8 cellular contexts compared by ENCODE assay signal in genomic region chr10:73247509-73248258, GRCh38. TPM values are rescaled to one million over a fixed set of nuclear protein-coding genes. Genes with fewer than 3 reads are reported as not detected.
DNase-seq lines count a peak whose midpoint lies in the region; ATAC-seq and TF ChIP-seq lines count a peak whose summit lies in the region.

No MANE protein-coding gene starts in this region.

- H3K36me3 ChIP-seq in GM23338 (ENCODE audit: insufficient read depth) (peaks cover 44% of the 10 kb centered on the region), SJSA1 (peaks cover 80% of the 10 kb centered on the region)

- H3K4me3 ChIP-seq in GM23338 (peak overlapping the region; percentile 81), SJSA1 (peak overlapping the region; percentile 85), fibroblast of mammary gland (ENCODE audit: control insufficient read depth, low read depth, low read length) (peak overlapping the region; percentile 88), skin epidermis (peak overlapping the region in 6 of 7 experiments; percentile 55 to 85 (median 74))

- peak overlapping the region; percentile 100 for H3K4me3 Mint-ChIP-seq in GM23338

- no peak for ATAC-seq in GM23338
- ATAC-seq in HG03025 (IDR thresholded peaks at IDR 0.05; ENCODE audit: low FRiP score, unreplicated experiment) = no peak

- H3K4me2 ChIP-seq in GM23338 = peak overlapping the region; percentile 76

- H2AFZ ChIP-seq in GM23338 = no peak overlapping the region

- no peaks in the 10 kb centered on the region for H3K27me3 ChIP-seq in GM23338 (ENCODE audit: insufficient read depth)
- no peaks in the 10 kb centered on the region for H3K27me3 ChIP-seq in SJSA1 (replicated peaks)

- H3K27ac ChIP-seq in GM23338 (ENCODE audit: low read depth) = peak overlapping the region; percentile 91
- peak overlapping the region; percentile 87 for H3K27ac ChIP-seq in SJSA1
- peak overlapping the region in 18 of 21 experiments; percentile 63 to 92 (median 83) for H3K27ac ChIP-seq in skin epidermis

- H3K9me3 Mint-ChIP-seq in GM23338 = no peaks in the 10 kb centered on the region

- no peaks in the 10 kb centered on the region for H3K9me3 ChIP-seq in SJSA1 (replicated peaks)

- peaks cover 80% of the 10 kb centered on the region for H3K36me3 Mint-ChIP-seq in GM23338 (ENCODE audit: low read depth)

- H3F3A ChIP-seq in GM23338 (replicated peaks; ENCODE audit: low read depth) = peaks cover 26% of the 10 kb centered on the region

- H3K27me3 Mint-ChIP-seq in GM23338 (ENCODE audit: insufficient read depth, low read depth, poor library complexity) = peaks cover 9% of the 10 kb centered on the region

- peaks cover 23% of the 10 kb centered on the region; the same call in 2 of the 3 replicates for H3K4me1 Mint-ChIP-seq in GM23338

- TF ChIP-seq CTCF in GM23338 (conservative IDR thresholded peaks at IDR 0.05; ENCODE audit: low read depth in 2 of 2) (no peak), fibroblast of mammary gland (conservative IDR thresholded peaks at IDR 0.05; ENCODE audit: control insufficient read depth, insufficient read depth, low read depth, low read length) (no peak)

- H3K79me2 ChIP-seq in GM23338 (replicated peaks; ENCODE audit: insufficient read depth) = peaks cover 66% of the 10 kb centered on the region

- no peaks in the 10 kb centered on the region for H3K9me2 ChIP-seq in GM23338 (ENCODE audit: insufficient read depth)

- H4K20me1 ChIP-seq in GM23338 (replicated peaks; ENCODE audit: insufficient read depth) = no peaks in the 10 kb centered on the region; the same call in 1 of the 2 replicates

- peak overlapping the region; percentile 100 for H3K27ac Mint-ChIP-seq in GM23338

- peaks cover 20% of the 10 kb centered on the region for H3K4me1 ChIP-seq in GM23338 (ENCODE audit: insufficient read depth)
- peaks cover 22% of the 10 kb centered on the region for H3K4me1 ChIP-seq in SJSA1 (replicated peaks)

- DNase-seq in GM23338 (ENCODE audit: low spot score) (peak; percentile 14), SJSA1 (ENCODE audit: low read depth in 1 of 2, low spot score in 2 of 2) (no peak), fibroblast of mammary gland (ENCODE audit: low read depth) (peak; percentile 8), kidney glomerular epithelial cell (lab: John Stamatoyannopoulos, UW) (no peak), NCI-H1417 treated with DMSO at 0.1 percent for 48 hours (lab: John Stamatoyannopoulos, UW) (no peak), MV-4-11 (lab: John Stamatoyannopoulos, UW) (no peak)

TF ChIP-seq in GM23338, 12 proteins besides CTCF, POLR2A, EP300 and RAD21 (continues in another document):
- TF ChIP-seq ETS1 (IDR thresholded peaks at IDR 0.05) = no peak
- no peak for TF ChIP-seq POLR2AphosphoS5 (IDR thresholded peaks at IDR 0.05; ENCODE audit: low read depth)
- no peak for TF ChIP-seq STAT1 (IDR thresholded peaks at IDR 0.05; ENCODE audit: unreplicated experiment)
- no peak for TF ChIP-seq REST (IDR thresholded peaks at IDR 0.05; ENCODE audit: unreplicated experiment)
- no peak for TF ChIP-seq CREB1 (CRISPR knock-in tag; IDR thresholded peaks at IDR 0.05; ENCODE audit: low read depth)
- no peak for TF ChIP-seq EZH2 (IDR thresholded peaks at IDR 0.05; ENCODE audit: low read depth, unreplicated experiment)
- TF ChIP-seq EZH2phosphoT487 (IDR thresholded peaks at IDR 0.05; ENCODE audit: unreplicated experiment) = no peak
- no peak for TF ChIP-seq NANOG (IDR thresholded peaks at IDR 0.05; ENCODE audit: borderline replicate concordance)

RNA-seq across cellular contexts. Expression of gene DNAJC9, which starts 0.6 kb away (rescaled TPM):
- 27.8 and 33.2 TPM in 2 replicates for total RNA-seq in GM23338 (2014; rRNA removed; shearing (Covaris generic))
- 23.6 and 31.0 TPM in 2 replicates for polyA plus RNA-seq in GM23338 (2016; fragmentation: Nextera tagmentation; extraction: Ambion mirVana)
- total RNA-seq in SJSA1 (2014; rRNA removed; shearing (Covaris generic)) = 85.5 and 106 TPM in 2 replicates

RNA-seq across cellular contexts. Expression of gene MRPS16, which starts 4.8 kb away (rescaled TPM):
- total RNA-seq in GM23338 (2014; rRNA removed; shearing (Covaris generic)) = 83.2 and 90.0 TPM in 2 replicates
- polyA plus RNA-seq in GM23338 (2016; fragmentation: Nextera tagmentation; extraction: Ambion mirVana) = 166 and 173 TPM in 2 replicates
- 63.8 and 79.0 TPM in 2 replicates for total RNA-seq in SJSA1 (2014; rRNA removed; shearing (Covaris generic))

Comparison
In these comparisons a context has a peak if more than half of its experiments do, and no peak if none do; other contexts are left out.
1. DNase-seq: peak in GM23338 (single experiment) and fibroblast of mammary gland (single experiment); none in SJSA1 (0 of 2), kidney glomerular epithelial cell (single experiment), NCI-H1417 treated with DMSO at 0.1 percent for 48 hours (single experiment) and MV-4-11 (single experiment).
2. Peak in every context shown above with its lines, with median percentiles within 50 percentile points of each other: H3K27ac ChIP-seq and H3K4me3 ChIP-seq.